Comparison of ENCODE assay signal across 16 cellular contexts in the genomic region with DNA sequence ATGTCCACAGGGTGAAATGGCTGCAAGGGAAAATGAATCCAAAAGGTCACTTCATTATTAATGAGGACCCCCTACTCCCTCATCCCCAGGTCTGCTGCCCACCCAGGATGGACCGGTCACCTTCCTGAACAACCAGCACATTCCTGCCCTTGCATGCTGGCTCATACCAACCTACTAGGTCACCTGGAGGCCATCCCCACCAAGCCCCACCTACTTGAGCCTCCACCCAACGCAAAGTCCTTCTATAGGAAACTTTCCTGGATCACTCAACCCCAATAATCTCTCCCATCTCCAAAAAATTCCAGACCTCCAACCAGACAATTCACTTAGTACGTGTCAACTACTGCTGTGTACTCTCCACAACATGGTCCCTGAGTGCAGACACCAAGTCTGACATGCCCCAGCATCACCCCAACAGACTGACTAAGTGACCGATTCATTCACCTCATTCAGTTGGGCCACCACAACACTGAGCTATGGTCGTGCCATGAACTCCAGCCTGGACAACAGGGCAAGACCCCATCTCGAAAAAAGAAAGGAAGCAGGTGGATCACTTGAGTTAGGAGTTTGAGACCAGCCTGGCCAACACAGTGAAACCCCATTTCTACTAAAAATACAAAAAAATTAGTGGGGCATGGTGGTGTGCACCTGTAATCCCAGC. TPM values are rescaled to one million over a fixed set of nuclear protein-coding genes. Genes with fewer than 3 reads are reported as not detected.
DNase-seq lines count a peak whose midpoint lies in the region; ATAC-seq, FAIRE-seq and TF ChIP-seq lines count a peak whose summit lies in the region.
"Had no signal": no experiment of that assay in that cellular context is flagged by ENCODE, and none has a peak within 500 bp of the region (broad histone marks: within the 10 kb centered on the region; RNA-seq: fewer than 3 reads in every experiment).

No MANE protein-coding gene starts in this region.

- peak overlapping the region; percentile 0 for H3K27ac Mint-ChIP-seq in activated B cell treated with CpG ODN at 0.5 μM for 24 hours
- no peak overlapping the region for H3K27ac Mint-ChIP-seq in immature natural killer cell
- H3K27ac Mint-ChIP-seq: H9 had no signal

- no peak for TF ChIP-seq CTCF in activated B cell treated with CpG ODN at 0.5 μM for 24 hours (IDR thresholded peaks at IDR 0.05)
- TF ChIP-seq CTCF in pancreas (IDR thresholded peaks at IDR 0.05) = no peak

- H3K4me1 ChIP-seq in BLaER1 = peaks cover 96% of the 10 kb centered on the region
- peaks cover 16 to 40% (median 32%) of the 10 kb centered on the region in 3 donors for H3K4me1 ChIP-seq in pancreas

- no peak overlapping the region for H3K27ac ChIP-seq in BLaER1
- H3K27ac ChIP-seq in pancreas = peak overlapping the region in 3 of 4 donors; percentile 7 to 62 (median 49)
- H3K27ac ChIP-seq: C4-2B had no signal

- H3K9me3 ChIP-seq in BLaER1 = no peaks in the 10 kb centered on the region
- no peaks in the 10 kb centered on the region for H3K9me3 ChIP-seq in pancreas

- H3K9me3 Mint-ChIP-seq in activated B cell treated with CpG ODN at 0.5 μM for 24 hours (no peaks in the 10 kb centered on the region), immature natural killer cell (no peaks in the 10 kb centered on the region)
- H3K9me3 Mint-ChIP-seq: H9 had no signal

- 96 to 98% methylated on average over 6 of the region's 6 CpGs for WGBS in pancreas, 2 donors

- H3K27me3 Mint-ChIP-seq in activated B cell treated with CpG ODN at 0.5 μM for 24 hours (no peaks in the 10 kb centered on the region), immature natural killer cell (ENCODE audit: low read depth in 3 of 3) (peaks cover 5 to 10% (median 9%) of the 10 kb centered on the region in 3 donors)

- peaks cover 28% of the 10 kb centered on the region for H4K20me1 ChIP-seq in BLaER1

- peaks cover 69% of the 10 kb centered on the region for H3K4me1 Mint-ChIP-seq in activated B cell treated with CpG ODN at 0.5 μM for 24 hours
- peaks cover 4 to 16% of the 10 kb centered on the region in 2 donors for H3K4me1 Mint-ChIP-seq in immature natural killer cell

- H3K4me3 Mint-ChIP-seq in activated B cell treated with CpG ODN at 0.5 μM for 24 hours = no peak overlapping the region
- no peak overlapping the region for H3K4me3 Mint-ChIP-seq in immature natural killer cell
- H3K4me3 Mint-ChIP-seq: H9 had no signal

- no peak overlapping the region for H3K9ac ChIP-seq in BLaER1

- H3K36me3 Mint-ChIP-seq in activated B cell treated with CpG ODN at 0.5 μM for 24 hours (ENCODE audit: low read depth) = no peaks in the 10 kb centered on the region
- no peaks in the 10 kb centered on the region for H3K36me3 Mint-ChIP-seq in immature natural killer cell

- FAIRE-seq in pancreas (lab: Jason Lieb, UNC) = no peak
- FAIRE-seq: A204.1 had no signal

- no peak for DNase-seq in activated B cell treated with CpG ODN at 0.5 μM for 24 hours
- DNase-seq in left colon = peak in 1 of 2 donors; percentile 24
- DNase-seq in pancreas = no peak
- DNase-seq in immature natural killer cell = no peak
- DNase-seq in H4 (ENCODE audit: low spot score) = no peak
- no peak for DNase-seq in NCI-H1694 (lab: John Stamatoyannopoulos, UW)
- DNase-seq: DMS 273 treated with DMSO at 0.1 percent for 48 hours, H9, KG1, NCI-H1436, NCI-H2029 treated with DMSO at 0.1 percent for 48 hours, NCI-H510A treated with DMSO at 0.1 percent for 48 hours had no signal

- ATAC-seq in activated B cell treated with CpG ODN at 0.5 μM for 24 hours (ENCODE audit: low read depth) = no peak
- peak; percentile 56 for ATAC-seq in left colon
- ATAC-seq in pancreas = no peak
- ATAC-seq in HG02973 (IDR thresholded peaks at IDR 0.05; ENCODE audit: unreplicated experiment) = no peak

- H3K27me3 ChIP-seq in BLaER1 = no peaks in the 10 kb centered on the region
- no peaks in the 10 kb centered on the region for H3K27me3 ChIP-seq in pancreas

- intact Hi-C loops in activated B cell treated with CpG ODN at 0.5 μM for 24 hours (cut with micrococcal nuclease) (loop anchor here (1.0 to 2.0 kb wide), 2 partner anchors 13 to 17 kb away; partner anchors contain the start of gene CLMN), left colon (cut with DNase I, micrococcal nuclease) (no loop called here), pancreas (cut with DNase I) (no loop called here)

- POLR2A ChIA-PET in activated B cell treated with CpG ODN at 0.5 μM for 24 hours (lab: Charles Lee) = no interaction called here

- CTCF ChIA-PET in activated B cell treated with CpG ODN at 0.5 μM for 24 hours (lab: Charles Lee) = interaction anchor here (2.1 kb wide), 1 partner anchor 59 kb away, joined by 8 read pairs; no protein-coding TSS in a partner anchor

- peak overlapping the region; percentile 90 for H3K4me2 ChIP-seq in BLaER1

- no peak overlapping the region for H3K4me3 ChIP-seq in BLaER1
- no peak overlapping the region for H3K4me3 ChIP-seq in pancreas

- H3K36me3 ChIP-seq in BLaER1 = no peaks in the 10 kb centered on the region
- no peaks in the 10 kb centered on the region for H3K36me3 ChIP-seq in pancreas

RNA-seq across cellular contexts. Expression of gene CLMN, which starts 18.1 kb away (rescaled TPM):
- total RNA-seq in activated B cell treated with CpG ODN at 0.5 μM for 24 hours = 23.4 and 23.9 TPM in 2 replicates
- 100 to 1,000 TPM; 125 to 135 TPM for total RNA-seq in left colon
- 10 to 100 TPM; 50.0 to 78.1 (median 68.2) TPM for total RNA-seq in pancreas
- polyA plus RNA-seq in pancreas = 10 to 100 TPM; 17.4 to 21.3 TPM
- polyA plus RNA-seq in immature natural killer cell = under 1 TPM in 2 of 3 donors, not detected in 1; 0.09 to 0.39 TPM
- 3.7 and 4.5 TPM in 2 replicates for total RNA-seq in H4 (2014; rRNA removed; shearing (Covaris generic))
